ENCODE assay signal across 8 cellular contexts in genomic region chr11:65041206-65042035, GRCh38. TPM values are rescaled to one million over a fixed set of nuclear protein-coding genes. Genes with fewer than 3 reads are reported as not detected.
DNase-seq lines count a peak whose midpoint lies in the region; ATAC-seq, FAIRE-seq and TF ChIP-seq lines count a peak whose summit lies in the region.

Gene SAC3D1, plus strand, starts transcription at chr11:65041210. Its CDS starts 83 bp downstream, at chr11:65041293.

- intact Hi-C loops in Caco-2 (cut with micrococcal nuclease; ENCODE audit: unreplicated experiment) (loop anchor here (5.0 kb wide), 1 partner anchor 36 kb away; no protein-coding TSS in a partner anchor), GM12878 (cut with micrococcal nuclease; ENCODE audit: unreplicated experiment) (loop anchor here (2.0 to 5.0 kb wide), 2 partner anchors 36 to 75 kb away; partner anchors contain the start of gene ZNHIT2)

- H4K20me1 ChIP-seq in GM12878 (ENCODE audit: control insufficient read depth, insufficient read depth) = no peaks in the 10 kb centered on the region

- H3K36me3 Mint-ChIP-seq in Caco-2 (ENCODE audit: insufficient read depth, unreplicated experiment) = peaks cover 24% of the 10 kb centered on the region

- in situ Hi-C loops in GM12878 (cut with MboI) = no loop called here

- H3K9me3 Mint-ChIP-seq in Caco-2 (ENCODE audit: unreplicated experiment) = no peaks in the 10 kb centered on the region

- BruUV-seq in Caco-2 (replicated peaks; lab: Mats Ljungman, UMichigan) (no TSS peak), GM12878 (replicated peaks; lab: Mats Ljungman, UMichigan) (no TSS peak)

- H3K4me3 Mint-ChIP-seq in Caco-2 (ENCODE audit: unreplicated experiment) = peak within 1 kb of the TSS; percentile 89

- H3K9ac ChIP-seq in GM12878 (ENCODE audit: control insufficient read depth, insufficient read depth, low read length) = peak within 1 kb of the TSS; percentile 61

- H3K79me2 ChIP-seq in GM12878 (ENCODE audit: control insufficient read depth, insufficient read depth, low read length) = peaks cover 5% of the 10 kb centered on the region

- peak within 1 kb of the TSS; percentile 76 for H3K4me2 ChIP-seq in GM12878 (ENCODE audit: control insufficient read depth, insufficient read depth)

- DNase-seq in Caco-2 (peak; percentile 62 to 83), GM19240 (ENCODE audit: insufficient read length, low spot score) (peak; percentile 62), GM12878 (ENCODE audit: low read depth, low spot score) (no peak), iPS-NIHi11 (ENCODE audit: low spot score) (peak; percentile 86), inferior parietal cortex (ENCODE audit: extremely low spot score) (no peak)
- peak; percentile 64 for DNase-seq in stimulated activated CD4-positive, alpha-beta T cell treated with anti-CD3 and anti-CD28 coated beads, Interleukin-4, amount 100 ng/mL, for 24 hours

- H3K9me3 ChIP-seq in Caco-2 (no peaks in the 10 kb centered on the region), GM12878 (replicated peaks; ENCODE audit: control insufficient read depth, insufficient read depth, low read length) (no peaks in the 10 kb centered on the region)

- POLR2A ChIA-PET in Caco-2 (lab: Charles Lee) = interaction anchor here (0.5 to 1.4 kb wide), 2 partner anchors 724 to 736 kb away, joined by 3 to 4 read pairs; partner anchors contain the start of genes ESRRA, PRDX5 and TRMT112
- POLR2A ChIA-PET in GM12878 (lab: Charles Lee) = interaction anchor here (0.5 to 2.6 kb wide), 15 partner anchors 8 to 81 kb away, joined by 3 to 12 read pairs (median 4); partner anchors contain the start of genes ARL2, FAU, MRPL49 and SNX15

- peak within 1 kb of the TSS; percentile 85 for H3K27ac ChIP-seq in GM12878 (ENCODE audit: control insufficient read depth, insufficient read depth)

- no peak for TF ChIP-seq EP300 in GM12878 (IDR thresholded peaks at IDR 0.05; ENCODE audit: borderline replicate concordance in 1 of 2, control insufficient read depth in 1 of 2, low read depth in 2 of 2, low read length in 2 of 2)

- no peak for FAIRE-seq in GM12878 (lab: Jason Lieb, UNC)

- 2% methylated on average over 78 of the region's 94 CpGs for WGBS in GM12878 (ENCODE audit: insufficient coverage, insufficient replicate concordance, low lambda C conversion rate, missing lambda C conversion rate)

- H3K4me1 ChIP-seq in Caco-2 (peaks cover 11% of the 10 kb centered on the region; the same call in 1 of the 2 replicates), GM12878 (ENCODE audit: control insufficient read depth, insufficient read depth, low read length) (peaks cover 17% of the 10 kb centered on the region)

- H3K36me3 ChIP-seq in Caco-2 (ENCODE audit: control insufficient read depth, insufficient read depth, low read length) = peaks cover 7% of the 10 kb centered on the region
- H3K36me3 ChIP-seq in GM12878 (ENCODE audit: control insufficient read depth in 2 of 2, insufficient read depth in 2 of 2, low read length in 1 of 2) = peaks cover 0 to 5% of the 10 kb centered on the region in 2 experiments; a peak in 3 of 4 replicates

- TF ChIP-seq CTCF in Caco-2 (IDR thresholded peaks at IDR 0.05; ENCODE audit: insufficient read depth in 1 of 2, low read depth in 1 of 2, low read length in 1 of 2, severe bottlenecking in 1 of 2, unreplicated experiment in 1 of 2) (no peak), GM12878 (IDR thresholded peaks at IDR 0.05 in 2 of 3, conservative IDR thresholded peaks at IDR 0.05 in 1 of 3; ENCODE audit: control insufficient read depth in 2 of 3, extremely low read depth in 1 of 3, insufficient read depth in 1 of 3, low read depth in 3 of 3, low read length in 3 of 3) (no peak)

- RAD21 ChIA-PET in GM12878 (lab: Charles Lee; ENCODE audit: unreplicated experiment) = interaction anchor here (0.8 to 2.6 kb wide), 9 partner anchors 12 to 81 kb away, joined by 3 to 8 read pairs (median 4); partner anchors contain the start of genes ARL2, FAU, MRPL49 and SNX15

- peak; percentile 71 for TF ChIP-seq POLR2A in GM12878 (IDR thresholded peaks at IDR 0.05; ENCODE audit: low read depth, low read length)

- no peak for TF ChIP-seq RAD21 in GM12878 (IDR thresholded peaks at IDR 0.05; ENCODE audit: insufficient read depth, low read depth, low read length)

- H3K27ac Mint-ChIP-seq in Caco-2 (ENCODE audit: unreplicated experiment) = peak within 1 kb of the TSS; percentile 83

- peak within 1 kb of the TSS; percentile 88 for H2AFZ ChIP-seq in GM12878 (ENCODE audit: control insufficient read depth, low read depth, low read length)

- peak within 1 kb of the TSS; percentile 89 for H3K4me3 ChIP-seq in Caco-2 (ENCODE audit: low read depth, low read length)
- H3K4me3 ChIP-seq in GM12878 = peak within 1 kb of the TSS; percentile 81

- ATAC-seq in HG03280 (IDR thresholded peaks at IDR 0.05; ENCODE audit: unreplicated experiment) = peak; percentile 43
- peak; percentile 83 for ATAC-seq in GM12878

- H3K27me3 ChIP-seq in Caco-2 (replicated peaks; ENCODE audit: control insufficient read depth, insufficient read depth, low read length) = no peaks in the 10 kb centered on the region
- H3K27me3 ChIP-seq in GM12878 (replicated peaks in 1 of 2; ENCODE audit: control insufficient read depth in 2 of 2, insufficient read depth in 2 of 2, low read length in 1 of 2) = no peaks in the 10 kb centered on the region

- CTCF ChIA-PET in Caco-2 (lab: Charles Lee) = interaction anchor here (0.6 to 1.8 kb wide), 11 partner anchors 13 to 375 kb away, joined by 3 to 9 read pairs (median 4); partner anchors contain the start of genes ARL2, CAPN1, CDC42BPG and SNX15
- CTCF ChIA-PET in GM12878 (lab: Yijun Ruan, JAX) = interaction anchor here (0.6 to 3.3 kb wide), 12 partner anchors 13 to 208 kb away, joined by 3 to 9 read pairs (median 4); partner anchors contain the start of genes ARL2 and TM7SF2

- H3K27me3 Mint-ChIP-seq in Caco-2 (ENCODE audit: insufficient read depth, unreplicated experiment) = no peaks in the 10 kb centered on the region

- H3K4me1 Mint-ChIP-seq in Caco-2 (ENCODE audit: low read depth, unreplicated experiment) = no peaks in the 10 kb centered on the region

- SMC1A ChIA-PET in GM12878 (lab: Charles Lee; ENCODE audit: uncharacterized antibody, unreplicated experiment) = interaction anchor here (1.3 to 2.8 kb wide), 6 partner anchors 9 to 42 kb away, joined by 4 to 10 read pairs (median 4); partner anchors contain the start of gene CDCA5

TF ChIP-seq in GM12878, 131 proteins besides CTCF, POLR2A, EP300 and RAD21 (continues in another document):
- TF ChIP-seq MAX (IDR thresholded peaks at IDR 0.05; ENCODE audit: low read depth, low read length) = 0 out of 2 replicates have a peak, but pooled peaks have one; percentile 9
- TF ChIP-seq NR2F1 (conservative IDR thresholded peaks at IDR 0.05) = peak; percentile 53
- no peak for TF ChIP-seq KLF5 (IDR thresholded peaks at IDR 0.05; ENCODE audit: partially characterized antibody)
- TF ChIP-seq ZBTB33 (IDR thresholded peaks at IDR 0.05) = no peak
- 0 out of 2 replicates have a peak, but pooled peaks have one; percentile 79 for TF ChIP-seq NFXL1 (IDR thresholded peaks at IDR 0.05; ENCODE audit: borderline replicate concordance)
- TF ChIP-seq IKZF1 (conservative IDR thresholded peaks at IDR 0.05) = peak; percentile 70
- TF ChIP-seq BMI1 (IDR thresholded peaks at IDR 0.05; ENCODE audit: borderline replicate concordance) = no peak
- peak; percentile 54 to 93; a peak in 2 of 4 replicates for TF ChIP-seq BHLHE40 (IDR thresholded peaks at IDR 0.05; ENCODE audit: borderline replicate concordance in 1 of 2, low read depth in 2 of 2, low read length in 1 of 2)
- peak; percentile 92 for TF ChIP-seq GATAD2B (conservative IDR thresholded peaks at IDR 0.05; ENCODE audit: low read depth)
- peak; percentile 62 for TF ChIP-seq MXI1 (IDR thresholded peaks at IDR 0.05; ENCODE audit: low read depth, low read length)
- TF ChIP-seq BACH1 (IDR thresholded peaks at IDR 0.05; ENCODE audit: borderline replicate concordance) = peak; percentile 50; the same call in 1 of the 2 replicates
- TF ChIP-seq RB1 (IDR thresholded peaks at IDR 0.05; ENCODE audit: borderline replicate concordance) = 0 out of 2 replicates have a peak, but pooled peaks have one; percentile 41

RNA-seq across cellular contexts. Expression of gene SAC3D1, which starts in this region (rescaled TPM):
- total RNA-seq in Caco-2 (2022) = 21.2 and 21.6 TPM in 2 replicates
- polyA plus RNA-seq in PFSK-1 (2012; ENCODE audit: insufficient read length, low read depth) = 70.3 TPM
- total RNA-seq in GM12878 (2013; cell fraction: nucleolus; rRNA removed) = 3.2 and 4.1 TPM in 2 replicates
- 11.9 and 16.2 TPM in 2 replicates for total RNA-seq in GM12878 (2014; rRNA removed)
- 6.8 and 8.1 TPM in 2 replicates for total RNA-seq in GM12878 (2014; rRNA removed; fragmentation: Illumina TruSeq; extraction: Trizol)
- total RNA-seq in GM12878 (2021) = 32.5 and 34.9 TPM in 2 replicates
- 1.0 TPM for polyA plus RNA-seq in GM12878 (2011; ENCODE audit: low read depth)
- polyA plus RNA-seq in GM12878 (2011; rRNA removed) = 2.5 and 4.7 TPM in 2 replicates
- polyA plus RNA-seq in GM12878 (2011; cell fraction: cytosol; rRNA removed) = 11.3 and 19.5 TPM in 2 replicates
- polyA plus RNA-seq in GM12878 (2011; cell fraction: nucleus; rRNA removed) = 9.7 and 16.3 TPM in 2 replicates
- polyA plus RNA-seq in GM12878 (2012) = 11.1 and 12.5 TPM in 2 replicates
- polyA plus RNA-seq in GM12878 (2014; fragmentation: Illumina TruSeq; extraction: Trizol) = 0.40 and 2.9 TPM in 2 replicates
- 1 to 10 TPM in 1 of 2 experiments, under 1 TPM in 1; 0.16 to 1.7 TPM for polyA plus RNA-seq in GM12878 (2014; fragmentation: Nextera tagmentation; extraction: Ambion mirVana)
- polyA plus RNA-seq in GM12878 (2014; rRNA removed) = 26.3 and 27.0 TPM in 2 replicates
- 10 to 100 TPM; 28.6 to 44.6 TPM for polyA plus RNA-seq in GM12878 (2016; fragmentation: Nextera tagmentation; extraction: Ambion mirVana)
- polyA minus RNA-seq in GM12878 (2011; rRNA and poly(A)+ RNA removed) = 5.1 and 7.9 TPM in 2 replicates
- polyA minus RNA-seq in GM12878 (2011; cell fraction: cytosol; rRNA and poly(A)+ RNA removed) = 5.9 and 11.5 TPM in 2 replicates
- polyA minus RNA-seq in GM12878 (2011; cell fraction: nucleus; rRNA and poly(A)+ RNA removed) = 1.8 and 4.2 TPM in 2 replicates

Comparison
In these comparisons a context has a peak if more than half of its experiments do, and no peak if none do; other contexts are left out.
1. DNase-seq: peak in Caco-2 (2 of 2), GM19240 (single experiment), iPS-NIHi11 (single experiment) and stimulated activated CD4-positive, alpha-beta T cell treated with anti-CD3 and anti-CD28 coated beads, Interleukin-4, amount 100 ng/mL, for 24 hours (single experiment); none in GM12878 (single experiment) and inferior parietal cortex (single experiment).